ENCODE assay signal across 1 cellular context in genomic region chr11:65917077-65917433, GRCh38.
A peak's percentile ranks its signal among the peaks of the same experiment; 100 is the strongest.
TF ChIP-seq lines count a peak whose summit lies in the region.

No MANE protein-coding gene starts in this region.

TF ChIP-seq in GM12878, 131 proteins besides CTCF, POLR2A, EP300 and RAD21:
- TF ChIP-seq SMAD5 (IDR thresholded peaks at IDR 0.05; ENCODE audit: low read depth) (0 out of 2 replicates have a peak, but pooled peaks have one; percentile 2), ZNF622 (IDR thresholded peaks at IDR 0.05) (no peak)
